In genomic region chr1:23634518-23634839, GRCh38 we compare ENCODE assay signal across 10 cellular contexts. TPM values are rescaled to one million over a fixed set of nuclear protein-coding genes. Genes with fewer than 3 reads are reported as not detected.
DNase-seq lines count a peak whose midpoint lies in the region; ATAC-seq and TF ChIP-seq lines count a peak whose summit lies in the region.
"Had no signal": no experiment of that assay in that cellular context is flagged by ENCODE, and none has a peak within 500 bp of the region (broad histone marks: within the 10 kb centered on the region; RNA-seq: fewer than 3 reads in every experiment).

No MANE protein-coding gene starts in this region.

- H3K79me1 ChIP-seq in trophoblast cell (ENCODE audit: low read length): peaks cover 11% of the 10 kb centered on the region

- POLR2A ChIA-PET in CD4-positive, alpha-beta T cell (lab: Charles Lee): interaction anchor here (0.5 to 14.9 kb wide), 18 partner anchors 13 to 109 kb away, joined by 3 to 314 read pairs (median 6); partner anchors contain the start of gene ID3

- H2BK5ac ChIP-seq in trophoblast cell (ENCODE audit: low read depth, low read length, poor library complexity): peak overlapping the region; percentile 38

- H3K79me2 ChIP-seq in Karpas-422 (ENCODE audit: low read length) (no peaks in the 10 kb centered on the region), trophoblast cell (ENCODE audit: control insufficient read depth, insufficient read depth, low read length, poor library complexity) (no peaks in the 10 kb centered on the region)

- H3K18ac ChIP-seq in trophoblast cell (ENCODE audit: low read length): peak overlapping the region; percentile 36

- peak overlapping the region; percentile 7 for H4K12ac ChIP-seq in trophoblast cell (ENCODE audit: low read depth, low read length)

- H3K27ac Mint-ChIP-seq in CD4-positive, alpha-beta T cell: peak overlapping the region; percentile 81
- peak overlapping the region; percentile 74 for H3K27ac Mint-ChIP-seq in chondrocyte (ENCODE audit: unreplicated experiment)

- H3K36me3 Mint-ChIP-seq in CD4-positive, alpha-beta T cell (ENCODE audit: low read depth): peaks cover 5% of the 10 kb centered on the region
- no peaks in the 10 kb centered on the region for H3K36me3 Mint-ChIP-seq in chondrocyte (ENCODE audit: low read depth)

- H3K9ac ChIP-seq in Karpas-422 (ENCODE audit: low read length): no peak overlapping the region
- H3K9ac ChIP-seq in trophoblast cell (ENCODE audit: low read length): no peak overlapping the region

- H3K4me3 ChIP-seq in Karpas-422 (ENCODE audit: low read length) (no peak overlapping the region), trophoblast cell (ENCODE audit: low read depth, low read length) (no peak overlapping the region)
- H3K4me3 ChIP-seq: mucosa of descending colon had no signal

- no peaks in the 10 kb centered on the region for H3K9me2 ChIP-seq in Karpas-422 (replicated peaks; ENCODE audit: insufficient read depth, low read length)

- H3K4me2 ChIP-seq in Karpas-422 (ENCODE audit: low read depth, low read length, poor library complexity, severe bottlenecking): no peak overlapping the region
- no peak overlapping the region for H3K4me2 ChIP-seq in trophoblast cell (ENCODE audit: low read length)

- no peaks in the 10 kb centered on the region for H3K27me3 Mint-ChIP-seq in CD4-positive, alpha-beta T cell
- H3K27me3 Mint-ChIP-seq in chondrocyte (ENCODE audit: low read depth): no peaks in the 10 kb centered on the region

- H3K4me1 Mint-ChIP-seq in CD4-positive, alpha-beta T cell (ENCODE audit: low read depth): peaks cover 39% of the 10 kb centered on the region
- H3K4me1 Mint-ChIP-seq in chondrocyte (ENCODE audit: low read depth): peaks cover 24% of the 10 kb centered on the region

- ATAC-seq in CD4-positive, alpha-beta T cell (ENCODE audit: poor library complexity): no peak
- ATAC-seq in GM21367 (IDR thresholded peaks at IDR 0.05; ENCODE audit: unreplicated experiment) (no peak), HG02938 (IDR thresholded peaks at IDR 0.05; ENCODE audit: unreplicated experiment) (no peak)

- DNase-seq in CD4-positive, alpha-beta T cell: no peak
- DNase-seq in Karpas-422 (no peak), chondrocyte (ENCODE audit: low spot score) (no peak), trophoblast cell (no peak), SKM-1 treated with dmso at 0.1 percent for 144 hours (lab: John Stamatoyannopoulos, UW; ENCODE audit: unreplicated experiment) (no peak)
- no peak for DNase-seq in stimulated activated CD4-positive, alpha-beta T cell treated with anti-CD3 and anti-CD28 coated beads, Interleukin-2, amount 100 ng/mL, for 48 hours

- H2AK5ac ChIP-seq in trophoblast cell (ENCODE audit: low read length): peak overlapping the region; percentile 44

- H3K14ac ChIP-seq in trophoblast cell (ENCODE audit: low read length): peak overlapping the region; percentile 42

- peak overlapping the region; percentile 84 for H4K91ac ChIP-seq in trophoblast cell (ENCODE audit: low read depth, low read length)

- WGBS in trophoblast cell (ENCODE audit: extremely low coverage, insufficient coverage, insufficient read length): no CpG with 5 or more reads among the region's 2 CpGs

- H3K36me3 ChIP-seq in Karpas-422 (ENCODE audit: insufficient read depth, low read length) (no peaks in the 10 kb centered on the region), trophoblast cell (ENCODE audit: control insufficient read depth in 1 of 2, insufficient read depth in 2 of 2, low read length in 2 of 2) (no peaks in the 10 kb centered on the region)

- peaks cover 6% of the 10 kb centered on the region for H3K4me1 ChIP-seq in Karpas-422 (ENCODE audit: low read length)
- peaks cover 10 to 12% of the 10 kb centered on the region in 2 experiments for H3K4me1 ChIP-seq in trophoblast cell (ENCODE audit: control insufficient read depth in 1 of 2, insufficient read depth in 2 of 2, low read length in 2 of 2)
- H3K4me1 ChIP-seq: foreskin keratinocyte had no signal

- intact Hi-C loops in CD4-positive, alpha-beta T cell (cut with DNase I, micrococcal nuclease): loop anchor here (2.0 to 5.0 kb wide), 2 partner anchors 16 to 42 kb away; no protein-coding TSS in a partner anchor

- H3K9me3 ChIP-seq in CD4-positive, alpha-beta T cell (ENCODE audit: control insufficient read depth, low read length): no peaks in the 10 kb centered on the region
- H3K9me3 ChIP-seq in Karpas-422 (ENCODE audit: low read length) (no peaks in the 10 kb centered on the region), trophoblast cell (ENCODE audit: insufficient read depth, low read depth, low read length) (no peaks in the 10 kb centered on the region)
- H3K9me3 ChIP-seq: mucosa of descending colon had no signal

- H3K9me3 Mint-ChIP-seq in CD4-positive, alpha-beta T cell: no peaks in the 10 kb centered on the region
- no peaks in the 10 kb centered on the region for H3K9me3 Mint-ChIP-seq in chondrocyte (ENCODE audit: low read depth)

- peak overlapping the region; percentile 12 for H3K4me3 Mint-ChIP-seq in CD4-positive, alpha-beta T cell
- H3K4me3 Mint-ChIP-seq in chondrocyte (ENCODE audit: unreplicated experiment): no peak overlapping the region

- no peak overlapping the region for H3K27ac ChIP-seq in CD4-positive, alpha-beta T cell (ENCODE audit: low read depth, low read length)
- H3K27ac ChIP-seq in Karpas-422 (ENCODE audit: low read length) (no peak overlapping the region), trophoblast cell (ENCODE audit: low read depth, low read length) (no peak overlapping the region)

- peak overlapping the region; percentile 22 for H2BK120ac ChIP-seq in trophoblast cell (ENCODE audit: insufficient read depth, low read length, poor library complexity)

- H2BK12ac ChIP-seq in trophoblast cell (ENCODE audit: low read length): peak overlapping the region; percentile 70

- no peak overlapping the region for H3K4ac ChIP-seq in trophoblast cell (ENCODE audit: low read depth, low read length)

- H3K23ac ChIP-seq in trophoblast cell (ENCODE audit: low read length): no peak overlapping the region

- H4K8ac ChIP-seq in trophoblast cell (ENCODE audit: low read depth, low read length): peak overlapping the region; percentile 23

- H4K20me1 ChIP-seq in Karpas-422 (ENCODE audit: insufficient read depth, low read depth, low read length): no peaks in the 10 kb centered on the region

- H3K27me3 ChIP-seq in CD4-positive, alpha-beta T cell (ENCODE audit: control insufficient read depth, insufficient read depth, low read length): no peaks in the 10 kb centered on the region
- no peaks in the 10 kb centered on the region for H3K27me3 ChIP-seq in Karpas-422 (ENCODE audit: low read length)
- H3K27me3 ChIP-seq in trophoblast cell (ENCODE audit: insufficient read depth, low read length): no peaks in the 10 kb centered on the region

- H2AFZ ChIP-seq in Karpas-422 (ENCODE audit: low read length) (0 out of 2 replicates have a peak overlapping the region, but pooled peaks have one; percentile 6), trophoblast cell (ENCODE audit: insufficient read depth, low read length, poor library complexity) (peak overlapping the region; percentile 4)

- no peak for TF ChIP-seq CTCF in CD4-positive, alpha-beta T cell (IDR thresholded peaks at IDR 0.05)
- no peak for TF ChIP-seq CTCF in chondrocyte (IDR thresholded peaks at IDR 0.05)

- CTCF ChIA-PET in CD4-positive, alpha-beta T cell (lab: Charles Lee): interaction anchor here (0.8 to 3.9 kb wide), 24 partner anchors 8 to 138 kb away, joined by 3 to 81 read pairs (median 8); partner anchors contain the start of genes E2F2, ID3 and RPL11

RNA-seq across cellular contexts. Expression of gene RPL11, which starts 57.1 kb away (rescaled TPM):
- 1,000 to 10,000 TPM; 2,191 to 2,374 TPM for total RNA-seq in CD4-positive, alpha-beta T cell
- 1,479 and 2,277 TPM in 2 replicates for total RNA-seq in Karpas-422 (2014; rRNA removed; shearing (Covaris generic); ENCODE audit: low replicate concordance)
- total RNA-seq in chondrocyte: 485 to 589 TPM (median 492 TPM) in 3 replicates
- 1,687 and 1,801 TPM in 2 replicates for polyA plus RNA-seq in trophoblast cell (2013)
